1 cellular context compared by ENCODE assay signal in the genomic region with DNA sequence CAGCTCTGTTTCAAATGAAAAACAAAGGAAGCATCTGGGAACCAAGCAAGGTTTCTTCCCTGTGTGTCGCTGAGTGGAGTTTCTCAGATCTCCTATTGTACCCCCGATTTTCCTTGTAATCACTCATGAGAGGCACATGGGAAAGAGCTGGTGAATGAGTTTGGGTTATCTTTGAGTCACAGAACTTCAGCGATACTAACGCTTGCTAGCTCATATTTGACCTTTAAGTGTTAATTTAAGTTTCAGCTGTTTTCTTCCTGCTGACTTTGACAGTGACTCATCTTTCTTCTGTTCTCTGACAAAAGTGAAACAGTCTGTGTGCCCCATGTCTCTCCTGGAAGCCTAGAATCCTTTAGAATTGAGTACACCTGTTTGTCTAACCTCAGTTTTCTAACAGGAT.
TF ChIP-seq lines count a peak whose summit lies in the region.

No MANE protein-coding gene starts in this region.

TF ChIP-seq in H1, 55 proteins besides CTCF, POLR2A, EP300 and RAD21 (continued from another document):
- TF ChIP-seq SP1 (IDR thresholded peaks at IDR 0.05; ENCODE audit: low read depth, low read length) (no peak), KDM4A (IDR thresholded peaks at IDR 0.05; ENCODE audit: low read depth, low read length, severe bottlenecking) (no peak), EGR1 (IDR thresholded peaks at IDR 0.05; ENCODE audit: borderline replicate concordance, low read depth, low read length) (no peak), BACH1 (IDR thresholded peaks at IDR 0.05; ENCODE audit: low read length) (no peak), NANOG (IDR thresholded peaks at IDR 0.05; ENCODE audit: insufficient read depth, low read depth, low read length, poor library complexity, severe bottlenecking) (no peak), RBBP5 (IDR thresholded peaks at IDR 0.05; ENCODE audit: borderline replicate concordance, low read depth, low read length) (no peak), CTBP2 (IDR thresholded peaks at IDR 0.05; ENCODE audit: borderline replicate concordance, insufficient read depth, insufficient read length, low read length) (no peak), GABPA (IDR thresholded peaks at IDR 0.05; ENCODE audit: borderline replicate concordance, insufficient read depth, low read length) (no peak)
- TF ChIP-seq, protein P1, sequence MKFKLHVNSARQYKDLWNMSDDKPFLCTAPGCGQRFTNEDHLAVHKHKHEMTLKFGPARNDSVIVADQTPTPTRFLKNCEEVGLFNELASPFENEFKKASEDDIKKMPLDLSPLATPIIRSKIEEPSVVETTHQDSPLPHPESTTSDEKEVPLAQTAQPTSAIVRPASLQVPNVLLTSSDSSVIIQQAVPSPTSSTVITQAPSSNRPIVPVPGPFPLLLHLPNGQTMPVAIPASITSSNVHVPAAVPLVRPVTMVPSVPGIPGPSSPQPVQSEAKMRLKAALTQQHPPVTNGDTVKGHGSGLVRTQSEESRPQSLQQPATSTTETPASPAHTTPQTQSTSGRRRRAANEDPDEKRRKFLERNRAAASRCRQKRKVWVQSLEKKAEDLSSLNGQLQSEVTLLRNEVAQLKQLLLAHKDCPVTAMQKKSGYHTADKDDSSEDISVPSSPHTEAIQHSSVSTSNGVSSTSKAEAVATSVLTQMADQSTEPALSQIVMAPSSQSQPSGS (IDR thresholded peaks at IDR 0.05; ENCODE audit: low read length), result no peak
